In the genomic region with DNA sequence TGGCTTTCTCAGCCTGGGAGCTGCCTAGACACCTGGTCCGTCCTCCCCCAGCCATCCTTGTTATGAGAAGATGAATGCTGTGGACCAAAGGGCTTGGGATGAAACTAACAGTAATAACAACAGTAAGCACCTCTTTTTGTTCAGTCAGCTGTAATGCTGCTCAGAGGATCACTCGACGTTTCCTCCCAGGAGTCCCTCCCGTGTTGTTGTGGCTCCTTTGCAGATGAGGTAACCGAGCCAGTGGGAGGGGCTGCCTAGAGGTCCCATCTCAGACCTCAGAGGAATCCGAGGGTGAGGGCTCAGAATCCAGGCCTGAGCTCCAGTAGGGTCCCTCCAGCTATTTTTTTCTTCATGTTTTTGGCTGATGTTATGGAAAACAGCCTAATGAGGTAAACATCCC, we compare ENCODE assay signal across 6 cellular contexts.
"Had no signal": no experiment of that assay in that cellular context is flagged by ENCODE, and none has a peak within 500 bp of the region (broad histone marks: within the 10 kb centered on the region; RNA-seq: fewer than 3 reads in every experiment).

No MANE protein-coding gene starts in this region.

- H2AFZ ChIP-seq: GM23338 had no signal

- H3K27ac Mint-ChIP-seq: GM23338, H9 had no signal

- H3K4me3 Mint-ChIP-seq: GM23338, H9 had no signal

- H3K4me3 ChIP-seq: GM23338, K562 had no signal

- ATAC-seq: GM23338, K562 had no signal

- H3K9me3 Mint-ChIP-seq: GM23338, H9 had no signal

- DNase-seq: H9, HCEC 1CT, IMR-90, KG1 had no signal

- H3K4me2 ChIP-seq: GM23338 had no signal
